Comparison of ENCODE assay signal across 10 cellular contexts in the genomic region with DNA sequence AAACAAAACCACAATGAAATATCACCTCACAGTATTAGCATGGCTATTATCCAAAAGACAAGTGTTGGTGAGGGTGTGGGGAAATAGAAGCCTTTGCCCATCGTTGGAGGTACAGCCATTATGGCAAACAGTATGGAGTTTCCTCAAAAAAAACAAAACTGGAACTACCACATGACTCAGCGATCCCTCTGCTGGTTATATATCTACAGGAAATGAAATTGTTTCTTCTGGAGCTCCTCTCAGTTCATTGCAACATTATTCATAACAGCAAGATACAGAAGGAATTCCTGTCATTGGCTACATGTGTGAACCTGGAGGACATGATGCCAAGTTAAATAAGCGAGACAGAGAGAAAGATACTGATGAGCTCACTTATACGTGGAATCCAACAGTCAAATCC. TPM values are rescaled to one million over a fixed set of nuclear protein-coding genes. Genes with fewer than 3 reads are reported as not detected.
DNase-seq lines count a peak whose midpoint lies in the region; ATAC-seq and TF ChIP-seq lines count a peak whose summit lies in the region.
"Had no signal": no experiment of that assay in that cellular context is flagged by ENCODE, and none has a peak within 500 bp of the region (broad histone marks: within the 10 kb centered on the region; RNA-seq: fewer than 3 reads in every experiment).

No MANE protein-coding gene starts in this region.

- 0% methylated on average over 2 of the region's 4 CpGs for WGBS in mammary epithelial cell (ENCODE audit: low coverage, missing lambda C conversion rate)

- H3K27me3 ChIP-seq in mammary epithelial cell (ENCODE audit: insufficient read depth, low read length) (no peaks in the 10 kb centered on the region), parathyroid adenoma (ENCODE audit: control insufficient read depth, insufficient read depth, low read length) (no peaks in the 10 kb centered on the region)
- H3K27me3 ChIP-seq: ovary had no signal

- TF ChIP-seq CTCF in mammary epithelial cell (conservative IDR thresholded peaks at IDR 0.05 in 1 of 2, IDR thresholded peaks at IDR 0.05 in 1 of 2; ENCODE audit: extremely low read depth in 1 of 2, insufficient read depth in 1 of 2, low read depth in 1 of 2, low read length in 2 of 2) (peak; percentile 28 to 39), parathyroid adenoma (IDR thresholded peaks at IDR 0.05) (no peak)

- H2AFZ ChIP-seq in mammary epithelial cell (ENCODE audit: low read depth, low read length) (peak overlapping the region; percentile 82), parathyroid adenoma (peak overlapping the region; percentile 60)

- CTCF ChIA-PET in mammary epithelial cell (lab: Charles Lee; ENCODE audit: low non-redundant PET), result interaction anchor here (0.6 to 0.7 kb wide), 2 partner anchors 145 to 166 kb away, joined by 3 to 5 read pairs; no protein-coding TSS in a partner anchor

- H3K27ac ChIP-seq in mammary epithelial cell (ENCODE audit: insufficient read depth, low read depth, low read length) (peak overlapping the region; percentile 29), parathyroid adenoma (no peak overlapping the region)
- H3K27ac ChIP-seq: ovary had no signal

- H3K4me1 ChIP-seq in mammary epithelial cell (ENCODE audit: insufficient read depth, low read length), result peaks cover 19% of the 10 kb centered on the region
- peaks cover 10% of the 10 kb centered on the region for H3K4me1 ChIP-seq in parathyroid adenoma

- dilution Hi-C loops in mammary epithelial cell (cut with HindIII; ENCODE audit: low sequenced_read_pairs), result no loop called here

- H3K79me2 ChIP-seq in mammary epithelial cell (ENCODE audit: insufficient read depth, low read length), result peaks cover 26% of the 10 kb centered on the region
- H3K79me2 ChIP-seq in parathyroid adenoma, result peaks cover 10% of the 10 kb centered on the region

- peak; percentile 4 for DNase-seq in NCI-H345 (lab: John Stamatoyannopoulos, UW)
- DNase-seq in NCI-H345 treated with DMSO at 0.1 percent for 48 hours (lab: John Stamatoyannopoulos, UW; ENCODE audit: unreplicated experiment), result no peak
- DNase-seq in NCI-H2196 treated with DMSO at 0.1 percent for 48 hours (lab: John Stamatoyannopoulos, UW; ENCODE audit: unreplicated experiment), result peak; percentile 21
- peak; percentile 84 for DNase-seq in mammary epithelial cell
- no peak for DNase-seq in activated effector memory CD4-positive, alpha-beta T cell treated with anti-CD3 and anti-CD28 coated beads, Interleukin-2, amount 50 U/mL, for 16 hours
- DNase-seq: DMS79, ovary had no signal

- BruUV-seq in mammary epithelial cell (replicated peaks; lab: Mats Ljungman, UMichigan), result no TSS peak

- in situ Hi-C loops in mammary epithelial cell (cut with MboI; ENCODE audit: low sequenced_read_pairs in 2 of 2), result loop anchor here in 1 of 2 donors (10.0 kb wide), 1 partner anchor 92 kb away; no protein-coding TSS in a partner anchor

- no peak overlapping the region for H3K4me3 ChIP-seq in mammary epithelial cell (replicated peaks in 1 of 3; ENCODE audit: insufficient read depth in 1 of 3, low read depth in 2 of 3, low read length in 3 of 3)
- H3K4me3 ChIP-seq in parathyroid adenoma (ENCODE audit: low read depth, low read length), result no peak overlapping the region
- H3K4me3 ChIP-seq: ovary had no signal

- H3K4me2 ChIP-seq in mammary epithelial cell (ENCODE audit: insufficient read depth, low read depth, low read length), result peak overlapping the region; percentile 59
- no peak overlapping the region for H3K4me2 ChIP-seq in parathyroid adenoma (ENCODE audit: low read length)

- intact Hi-C loops in mammary epithelial cell (cut with micrococcal nuclease), result loop anchor here (1.0 to 10.0 kb wide), 3 partner anchors 126 to 232 kb away; a partner anchor contains a TSS

- ATAC-seq in HG03095 (IDR thresholded peaks at IDR 0.05; ENCODE audit: unreplicated experiment) (no peak), GM21381 (IDR thresholded peaks at IDR 0.05; ENCODE audit: unreplicated experiment) (no peak)

- H3K9me3 ChIP-seq in mammary epithelial cell (replicated peaks; ENCODE audit: insufficient read depth, low read length) (no peaks in the 10 kb centered on the region), parathyroid adenoma (ENCODE audit: control insufficient read depth, low read length) (no peaks in the 10 kb centered on the region)
- H3K9me3 ChIP-seq: ovary had no signal

- H3K9ac ChIP-seq in mammary epithelial cell (ENCODE audit: insufficient read depth, low read length), result no peak overlapping the region
- no peak overlapping the region for H3K9ac ChIP-seq in parathyroid adenoma

- H4K20me1 ChIP-seq in mammary epithelial cell (ENCODE audit: insufficient read depth, low read length), result no peaks in the 10 kb centered on the region

- H3K36me3 ChIP-seq in mammary epithelial cell (ENCODE audit: insufficient read depth, low read length), result no peaks in the 10 kb centered on the region
- no peaks in the 10 kb centered on the region for H3K36me3 ChIP-seq in parathyroid adenoma (ENCODE audit: control insufficient read depth, insufficient read depth, low read length)
- H3K36me3 ChIP-seq: ovary had no signal

RNA-seq across cellular contexts. Expression of a gene that starts 2.4 kb away (rescaled TPM):
- 100 to 1,000 TPM; 108 to 109 TPM for total RNA-seq in mammary epithelial cell
- polyA plus RNA-seq in mammary epithelial cell, result 78.8 TPM
- 104 TPM for polyA minus RNA-seq in mammary epithelial cell

Comparison
In these comparisons a context has a peak if more than half of its experiments do, and no peak if none do; other contexts are left out.
1. DNase-seq: peak in NCI-H345 (single experiment), NCI-H2196 treated with DMSO at 0.1 percent for 48 hours (single experiment) and mammary epithelial cell (single experiment); none in NCI-H345 treated with DMSO at 0.1 percent for 48 hours (single experiment) and activated effector memory CD4-positive, alpha-beta T cell treated with anti-CD3 and anti-CD28 coated beads, Interleukin-2, amount 50 U/mL, for 16 hours (single experiment).